ENCODE assay signal across 21 cellular contexts in genomic region chr1:206963119-206963712, GRCh38. TPM values are rescaled to one million over a fixed set of nuclear protein-coding genes. Genes with fewer than 3 reads are reported as not detected.
"Had no signal": no experiment of that assay in that cellular context is flagged by ENCODE, and none has a peak within 500 bp of the region (broad histone marks: within the 10 kb centered on the region; RNA-seq: fewer than 3 reads in every experiment).

No MANE protein-coding gene starts in this region.

- H3K27ac Mint-ChIP-seq: activated CD8-positive, alpha-beta T cell treated with anti-CD3 and anti-CD28 coated beads for 36 hours; activated T-cell treated with anti-CD3 and anti-CD28 coated beads, Interleukin-2, amount 50 U/mL, for 72 hours; natural killer cell treated with Interleukin-12 subunit alpha and Interleukin-12 subunit beta and Interleukin-15 and Interleukin-18, amount 100 ng/mL, for 72 hours; stimulated activated naive B cell treated with anti-CD40 and anti-IgM and Interleukin-4, amounts not matched to agents 10 μg/mL and 1 μg/mL and 100 μg/mL, for 72 hours had no signal

- H3K4me3 Mint-ChIP-seq: activated CD8-positive, alpha-beta T cell treated with anti-CD3 and anti-CD28 coated beads for 36 hours; activated T-cell treated with anti-CD3 and anti-CD28 coated beads, Interleukin-2, amount 50 U/mL, for 72 hours; natural killer cell treated with Interleukin-12 subunit alpha and Interleukin-12 subunit beta and Interleukin-15 and Interleukin-18, amount 100 ng/mL, for 72 hours; stimulated activated naive B cell treated with anti-CD40 and anti-IgM and Interleukin-4, amounts not matched to agents 10 μg/mL and 1 μg/mL and 100 μg/mL, for 72 hours; T-cell had no signal

- H3K4me3 ChIP-seq: lung, psoas muscle, right lobe of liver, suprapubic skin, upper lobe of left lung had no signal

- H3K9me3 Mint-ChIP-seq: activated CD8-positive, alpha-beta T cell treated with anti-CD3 and anti-CD28 coated beads for 36 hours; activated T-cell treated with anti-CD3 and anti-CD28 coated beads, Interleukin-2, amount 50 U/mL, for 72 hours; natural killer cell treated with Interleukin-12 subunit alpha and Interleukin-12 subunit beta and Interleukin-15 and Interleukin-18, amount 100 ng/mL, for 72 hours; stimulated activated naive B cell treated with anti-CD40 and anti-IgM and Interleukin-4, amounts not matched to agents 10 μg/mL and 1 μg/mL and 100 μg/mL, for 72 hours; T-cell had no signal

- H3K27me3 Mint-ChIP-seq: activated CD8-positive, alpha-beta T cell treated with anti-CD3 and anti-CD28 coated beads for 36 hours; natural killer cell treated with Interleukin-12 subunit alpha and Interleukin-12 subunit beta and Interleukin-15 and Interleukin-18, amount 100 ng/mL, for 72 hours; stimulated activated naive B cell treated with anti-CD40 and anti-IgM and Interleukin-4, amounts not matched to agents 10 μg/mL and 1 μg/mL and 100 μg/mL, for 72 hours; T-cell had no signal

- H3K36me3 Mint-ChIP-seq: natural killer cell treated with Interleukin-12 subunit alpha and Interleukin-12 subunit beta and Interleukin-15 and Interleukin-18, amount 100 ng/mL, for 72 hours; stimulated activated naive B cell treated with anti-CD40 and anti-IgM and Interleukin-4, amounts not matched to agents 10 μg/mL and 1 μg/mL and 100 μg/mL, for 72 hours; T-cell had no signal

- H3K27ac ChIP-seq: epithelial cell of prostate, psoas muscle, right lobe of liver, suprapubic skin, upper lobe of left lung, WERI-Rb-1 had no signal

- DNase-seq: activated CD4-positive, alpha-beta T cell treated with anti-CD3 and anti-CD28 coated beads for 4 hours; activated CD8-positive, alpha-beta memory T cell treated with anti-CD3 and anti-CD28 coated beads, Interleukin-2, amount 50 U/mL, for 4 hours; activated CD8-positive, alpha-beta T cell treated with anti-CD3 and anti-CD28 coated beads for 36 hours; activated gamma-delta T cell treated with Interleukin-2 at 50 U/mL for 16 hours; activated T-cell treated with anti-CD3 and anti-CD28 coated beads, Interleukin-2, amount 50 U/mL, for 72 hours; caudate nucleus; cortex of kidney; effector memory CD4-positive, alpha-beta T cell; hypothalamus; psoas muscle; right lobe of liver; stimulated activated CD4-positive, alpha-beta T cell treated with anti-CD3 and anti-CD28 coated beads, Interleukin-2, amount 100 ng/mL, for 24 hours; stimulated activated naive B cell treated with anti-CD40 and anti-IgM and Interleukin-4, amounts not matched to agents 10 μg/mL and 1 μg/mL and 100 μg/mL, for 72 hours; T-cell; upper lobe of left lung; WERI-Rb-1 had no signal

- H3K4me1 ChIP-seq: psoas muscle had no signal

- H3K9me3 ChIP-seq: psoas muscle, right lobe of liver, suprapubic skin, upper lobe of left lung had no signal

- H3K27me3 ChIP-seq: right lobe of liver, suprapubic skin, upper lobe of left lung had no signal

- H3K36me3 ChIP-seq: right lobe of liver, suprapubic skin, upper lobe of left lung, WERI-Rb-1 had no signal

RNA-seq across cellular contexts. Expression of gene FCAMR, which starts 7.0 kb away (rescaled TPM):
- total RNA-seq: activated CD8-positive, alpha-beta T cell treated with anti-CD3 and anti-CD28 coated beads for 36 hours; activated T-cell treated with anti-CD3 and anti-CD28 coated beads, Interleukin-2, amount 50 U/mL, for 72 hours; natural killer cell treated with Interleukin-12 subunit alpha and Interleukin-12 subunit beta and Interleukin-15 and Interleukin-18, amount 100 ng/mL, for 72 hours; omental fat pad; psoas muscle; suprapubic skin; T-cell had no signal
- polyA plus RNA-seq: psoas muscle had no signal
